ENCODE assay signal across 8 cellular contexts in genomic region chr1:81800741-81801031, GRCh38. TPM values are rescaled to one million over a fixed set of nuclear protein-coding genes. Genes with fewer than 3 reads are reported as not detected.
DNase-seq lines count a peak whose midpoint lies in the region; ATAC-seq and TF ChIP-seq lines count a peak whose summit lies in the region.

Gene ADGRL2 (plus strand): TSS chr1:81800934. CDS start chr1:81836985, 36,051 bp downstream.

- H3K18ac ChIP-seq in mesenchymal stem cell (ENCODE audit: low read depth in 1 of 2, low read length in 2 of 2): peak within 1 kb of the TSS; percentile 100

- H3K4me1 Mint-ChIP-seq in IgD-negative memory B cell: peaks cover 3 to 14% (median 6%) of the 10 kb centered on the region in 3 donors

- no peaks in the 10 kb centered on the region for H3K36me3 Mint-ChIP-seq in IgD-negative memory B cell

- no peak for ATAC-seq in GM21423 (IDR thresholded peaks at IDR 0.05; ENCODE audit: unreplicated experiment)

- peak within 1 kb of the TSS; percentile 93 for H2BK120ac ChIP-seq in mesenchymal stem cell (ENCODE audit: low read depth, low read length)

- peaks cover 0 to 3% (median 2%) of the 10 kb centered on the region in 3 donors for H3K9me3 Mint-ChIP-seq in IgD-negative memory B cell

- H3K9me3 ChIP-seq in mesenchymal stem cell (ENCODE audit: control insufficient read depth, low read length): no peaks in the 10 kb centered on the region

- no peaks in the 10 kb centered on the region for H3K27me3 ChIP-seq in mesenchymal stem cell (ENCODE audit: control insufficient read depth in 1 of 2, insufficient read depth in 1 of 2, low read length in 2 of 2)

- peak within 1 kb of the TSS; percentile 80 to 96 for H3K23ac ChIP-seq in mesenchymal stem cell (ENCODE audit: low read length in 2 of 2)

- no peak for DNase-seq in AG10803 (ENCODE audit: low read depth)
- no peak for DNase-seq in coronary artery (ENCODE audit: low spot score)
- DNase-seq in mesenchymal stem cell: no peak
- no peak for DNase-seq in DMS79 treated with DMSO at 0.1 percent for 48 hours (lab: John Stamatoyannopoulos, UW)
- DNase-seq in KG1 (lab: John Stamatoyannopoulos, UW): no peak

- H3K4me2 ChIP-seq in mesenchymal stem cell (ENCODE audit: low read length, poor library complexity, severe bottlenecking): peak within 1 kb of the TSS; percentile 93

- H2AK5ac ChIP-seq in mesenchymal stem cell (ENCODE audit: low read length, severe bottlenecking): no peak within 1 kb of the TSS

- H3K4me1 ChIP-seq in mesenchymal stem cell (ENCODE audit: control insufficient read depth, insufficient read depth, low read depth, low read length): no peaks in the 10 kb centered on the region
- H3K4me1 ChIP-seq in urinary bladder (ENCODE audit: insufficient read depth): no peaks in the 10 kb centered on the region

- peak within 1 kb of the TSS; percentile 5 to 97 for H3K14ac ChIP-seq in mesenchymal stem cell (ENCODE audit: low read length in 2 of 2)

- H3K79me1 ChIP-seq in mesenchymal stem cell (replicated peaks; ENCODE audit: low read length, poor library complexity, severe bottlenecking): no peaks in the 10 kb centered on the region

- H3K27me3 Mint-ChIP-seq in IgD-negative memory B cell: peaks cover 32% of the 10 kb centered on the region

- H3K27ac Mint-ChIP-seq in IgD-negative memory B cell: no peak within 1 kb of the TSS

- H3K27ac ChIP-seq in coronary artery: peak within 1 kb of the TSS; percentile 98 to 99
- H3K27ac ChIP-seq in mesenchymal stem cell (ENCODE audit: low read length, poor library complexity, severe bottlenecking): peak within 1 kb of the TSS; percentile 91
- peak within 1 kb of the TSS; percentile 89 for H3K27ac ChIP-seq in urinary bladder (ENCODE audit: low read depth)

- H2BK12ac ChIP-seq in mesenchymal stem cell (ENCODE audit: low read length in 2 of 2): peak within 1 kb of the TSS; percentile 63 to 87

- WGBS in mesenchymal stem cell: 0% methylated on average over 23 of the region's 36 CpGs
- WGBS in urinary bladder: under 1% methylated on average over 35 of the region's 36 CpGs

- peak within 1 kb of the TSS; percentile 68 for H2BK5ac ChIP-seq in mesenchymal stem cell (ENCODE audit: low read depth, low read length, poor library complexity, severe bottlenecking)

- TF ChIP-seq CTCF in AG10803 (conservative IDR thresholded peaks at IDR 0.05; ENCODE audit: low read length) (no peak), coronary artery (IDR thresholded peaks at IDR 0.05) (no peak)

- no peaks in the 10 kb centered on the region for H3K36me3 ChIP-seq in mesenchymal stem cell (ENCODE audit: control insufficient read depth in 1 of 2, insufficient read depth in 2 of 2, low read depth in 1 of 2, low read length in 2 of 2)
- H3K36me3 ChIP-seq in urinary bladder (ENCODE audit: insufficient read depth): no peaks in the 10 kb centered on the region

- H4K8ac ChIP-seq in mesenchymal stem cell (ENCODE audit: low read length): peak within 1 kb of the TSS; percentile 83

- H3K4me3 ChIP-seq in AG10803 (ENCODE audit: low read length) (peak within 1 kb of the TSS; percentile 71), coronary artery (peak within 1 kb of the TSS; percentile 97), mesenchymal stem cell (ENCODE audit: insufficient read depth in 1 of 2, low read depth in 1 of 2, low read length in 2 of 2) (peak within 1 kb of the TSS; percentile 79 to 89), urinary bladder (ENCODE audit: low read depth, low read length) (peak within 1 kb of the TSS; percentile 74)

- peak within 1 kb of the TSS; percentile 73 to 100 for H3K4ac ChIP-seq in mesenchymal stem cell (ENCODE audit: low read depth in 1 of 2, low read length in 2 of 2)

- H3K9ac ChIP-seq in mesenchymal stem cell (ENCODE audit: low read length): peak within 1 kb of the TSS; percentile 86

- H3K4me3 Mint-ChIP-seq in IgD-negative memory B cell: peak within 1 kb of the TSS in 3 of 4 donors; percentile 65 to 76 (median 67)

- peak within 1 kb of the TSS; percentile 91 for H4K91ac ChIP-seq in mesenchymal stem cell (ENCODE audit: low read length)

- peak within 1 kb of the TSS; percentile 92 for H2BK15ac ChIP-seq in mesenchymal stem cell (ENCODE audit: low read depth, poor library complexity, severe bottlenecking)

- no peak within 1 kb of the TSS for H2AFZ ChIP-seq in mesenchymal stem cell (ENCODE audit: low read depth, low read length)

RNA-seq across cellular contexts. Expression of gene ADGRL2, which starts in this region (rescaled TPM):
- not detected for polyA plus RNA-seq in IgD-negative memory B cell
- polyA plus RNA-seq in mesenchymal stem cell (2013, experiment 1 of 2): 194 TPM
- 192 TPM for polyA plus RNA-seq in mesenchymal stem cell (2013, experiment 2 of 2)
- 185 TPM for total RNA-seq in urinary bladder
- polyA plus RNA-seq in urinary bladder: 30.5 TPM

Comparison
In these comparisons a context has a peak if more than half of its experiments do, and no peak if none do; other contexts are left out.
1. RNA of gene ADGRL2 (polyA plus RNA-seq): 30.5 TPM in urinary bladder (single experiment); not detected in IgD-negative memory B cell (single experiment); every median in the first group is over 10 times any median in the second.
2. Peak in every context shown above with its lines, with median percentiles within 50 percentile points of each other: H3K4me3 ChIP-seq and H3K27ac ChIP-seq.